29 cellular contexts compared by ENCODE assay signal in the genomic region with DNA sequence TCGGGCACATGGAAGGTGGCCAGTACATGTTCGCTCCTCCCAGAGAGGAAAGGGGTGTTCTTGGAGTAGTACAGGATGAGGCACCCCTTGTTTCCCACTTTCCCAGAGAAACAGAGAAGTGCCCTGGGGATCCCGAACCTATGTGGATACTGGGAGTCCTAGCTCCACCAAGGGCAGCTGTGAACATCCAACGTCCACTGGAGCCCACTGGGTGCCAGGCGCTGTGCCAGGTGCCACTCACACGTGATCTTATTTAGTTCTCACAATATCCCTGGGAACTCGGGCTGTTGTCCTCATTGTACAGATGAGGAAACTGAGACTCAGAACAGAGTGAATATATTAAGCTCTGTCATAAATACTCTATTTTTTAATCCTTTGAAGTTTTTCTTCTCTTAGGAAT. TPM values are rescaled to one million over a fixed set of nuclear protein-coding genes. Genes with fewer than 3 reads are reported as not detected.
A peak's percentile ranks its signal among the peaks of the same experiment; 100 is the strongest.
DNase-seq lines count a peak whose midpoint lies in the region; ATAC-seq, FAIRE-seq and TF ChIP-seq lines count a peak whose summit lies in the region.
"Had no signal": no experiment of that assay in that cellular context is flagged by ENCODE, and none has a peak within 500 bp of the region (broad histone marks: within the 10 kb centered on the region; RNA-seq: fewer than 3 reads in every experiment).

No MANE protein-coding gene starts in this region.

- H4K20me1 ChIP-seq in OCI-LY3 (ENCODE audit: insufficient read depth, low read length): no peaks in the 10 kb centered on the region
- no peaks in the 10 kb centered on the region for H4K20me1 ChIP-seq in HepG2 (ENCODE audit: insufficient read depth, low read length)

- BruUV-seq in HepG2 (replicated peaks; lab: Mats Ljungman, UMichigan): no TSS peak

- peaks cover 100% of the 10 kb centered on the region for H3K36me3 Mint-ChIP-seq in dendritic cell treated with granulocyte-macrophage colony-stimulating factor and Interleukin-4, amounts not matched to agents 40 ng/mL and 50 ng/mL, for 4 days (ENCODE audit: low read depth)
- no peaks in the 10 kb centered on the region for H3K36me3 Mint-ChIP-seq in activated CD8-positive, alpha-beta T cell treated with anti-CD3 and anti-CD28 coated beads for 36 hours (ENCODE audit: low read depth)
- H3K36me3 Mint-ChIP-seq: CD14-positive monocyte; CD8-positive, alpha-beta memory T cell had no signal

- H3K4me3 ChIP-seq in OCI-LY3 (ENCODE audit: low read length): no peak overlapping the region
- no peak overlapping the region for H3K4me3 ChIP-seq in HepG2 (replicated peaks in 1 of 3; ENCODE audit: insufficient read depth in 1 of 3, low read depth in 2 of 3, low read length in 3 of 3)
- H3K4me3 ChIP-seq in upper lobe of left lung: no peak overlapping the region
- H3K4me3 ChIP-seq: GM23338 had no signal

- H3K9me3 ChIP-seq in OCI-LY3 (ENCODE audit: insufficient read depth, low read length) (no peaks in the 10 kb centered on the region), HepG2 (ENCODE audit: low read length) (no peaks in the 10 kb centered on the region), upper lobe of left lung (no peaks in the 10 kb centered on the region)

- H3K4me3 Mint-ChIP-seq in dendritic cell treated with granulocyte-macrophage colony-stimulating factor and Interleukin-4, amounts not matched to agents 40 ng/mL and 50 ng/mL, for 4 days: no peak overlapping the region
- H3K4me3 Mint-ChIP-seq in activated CD8-positive, alpha-beta T cell treated with anti-CD3 and anti-CD28 coated beads for 36 hours: no peak overlapping the region
- H3K4me3 Mint-ChIP-seq: CD14-positive monocyte; CD8-positive, alpha-beta memory T cell; GM23338; H9 had no signal

- intact Hi-C loops in dendritic cell treated with granulocyte-macrophage colony-stimulating factor and Interleukin-4, amounts not matched to agents 40 ng/mL and 50 ng/mL, for 4 days (cut with micrococcal nuclease): no loop called here
- intact Hi-C loops in HepG2 (cut with micrococcal nuclease; ENCODE audit: unreplicated experiment): no loop called here
- intact Hi-C loops in activated CD8-positive, alpha-beta T cell treated with anti-CD3 and anti-CD28 coated beads for 36 hours (cut with micrococcal nuclease): no loop called here

- TF ChIP-seq EP300 in HepG2 (IDR thresholded peaks at IDR 0.05; ENCODE audit: low read depth in 2 of 2, low read length in 2 of 2) (no peak), HepG2 (CRISPR knock-in tag; IDR thresholded peaks at IDR 0.05; ENCODE audit: borderline replicate concordance) (no peak), upper lobe of left lung (IDR thresholded peaks at IDR 0.05) (no peak)

- TF ChIP-seq CTCF in OCI-LY3 (IDR thresholded peaks at IDR 0.05; ENCODE audit: low read depth, low read length): no peak
- TF ChIP-seq CTCF in HepG2 (CRISPR knock-in tag; IDR thresholded peaks at IDR 0.05): no peak
- TF ChIP-seq CTCF in upper lobe of left lung (IDR thresholded peaks at IDR 0.05): no peak
- TF ChIP-seq CTCF in activated CD8-positive, alpha-beta T cell treated with anti-CD3 and anti-CD28 coated beads for 36 hours (IDR thresholded peaks at IDR 0.05): no peak

- POLR2A ChIA-PET in HepG2 (lab: Yijun Ruan, JAX): interaction anchor here (1.0 to 4.0 kb wide), 3 partner anchors 9 to 18 kb away, joined by 3 to 72 read pairs (median 12); partner anchors contain the start of gene SLCO2B1
- POLR2A ChIA-PET in activated CD8-positive, alpha-beta T cell treated with anti-CD3 and anti-CD28 coated beads for 36 hours (lab: Charles Lee): interaction anchor here (0.6 to 1.0 kb wide), 2 partner anchors 57 to 80 kb away, joined by 3 read pairs; no protein-coding TSS in a partner anchor

- no peak for TF ChIP-seq POLR2A in HepG2 (IDR thresholded peaks at IDR 0.05; ENCODE audit: insufficient read depth in 1 of 2, low read depth in 2 of 2, low read length in 2 of 2)
- TF ChIP-seq POLR2A in upper lobe of left lung (IDR thresholded peaks at IDR 0.05): no peak

- H3K4me1 ChIP-seq in OCI-LY3 (ENCODE audit: low read length): peaks cover 11% of the 10 kb centered on the region
- H3K4me1 ChIP-seq in HepG2 (ENCODE audit: insufficient read depth, low read length): peaks cover 100% of the 10 kb centered on the region
- H3K4me1 ChIP-seq in upper lobe of left lung: peaks cover 13 to 41% (median 36%) of the 10 kb centered on the region in 4 donors

- H3K27ac ChIP-seq in OCI-LY3 (ENCODE audit: low read length) (no peak overlapping the region), HepG2 (ENCODE audit: extremely low read length, insufficient read depth, low read length) (peak overlapping the region; percentile 91), upper lobe of left lung (peak overlapping the region in 3 of 4 donors; percentile 14 to 91 (median 35))

- ATAC-seq in HepG2: no peak
- no peak for ATAC-seq in upper lobe of left lung (ENCODE audit: low FRiP score in 2 of 2)
- no peak for ATAC-seq in activated CD8-positive, alpha-beta T cell treated with anti-CD3 and anti-CD28 coated beads for 36 hours
- ATAC-seq: GM23338 had no signal

- H2AFZ ChIP-seq in OCI-LY3 (ENCODE audit: low read depth, low read length) (no peak overlapping the region), HepG2 (ENCODE audit: low read length) (no peak overlapping the region)
- H2AFZ ChIP-seq: GM23338 had no signal

- H3K4me2 ChIP-seq in OCI-LY3 (ENCODE audit: low read length) (peak overlapping the region; percentile 35; the same call in 1 of the 2 replicates), HepG2 (ENCODE audit: low read depth, low read length) (no peak overlapping the region)
- H3K4me2 ChIP-seq: GM23338 had no signal

- H3K79me2 ChIP-seq in OCI-LY3 (ENCODE audit: low read length): no peaks in the 10 kb centered on the region
- H3K79me2 ChIP-seq in HepG2 (ENCODE audit: insufficient read depth, low read length): peaks cover 8% of the 10 kb centered on the region

- no peaks in the 10 kb centered on the region for H3K27me3 ChIP-seq in OCI-LY3 (ENCODE audit: low read depth, low read length)
- H3K27me3 ChIP-seq in HepG2 (ENCODE audit: control insufficient read depth in 1 of 2, insufficient read depth in 2 of 2, low read length in 2 of 2): no peaks in the 10 kb centered on the region
- no peaks in the 10 kb centered on the region for H3K27me3 ChIP-seq in upper lobe of left lung

- H3K9ac ChIP-seq in OCI-LY3 (ENCODE audit: low read length): no peak overlapping the region
- H3K9ac ChIP-seq in HepG2 (ENCODE audit: insufficient read depth, low read depth, low read length): no peak overlapping the region

- 98% methylated on average over 7 of the region's 7 CpGs for WGBS in HepG2 (ENCODE audit: low lambda C conversion rate)
- WGBS in upper lobe of left lung, 2 donors: 72 to 76% methylated on average over 7 of the region's 7 CpGs

- H3K4me1 Mint-ChIP-seq in dendritic cell treated with granulocyte-macrophage colony-stimulating factor and Interleukin-4, amounts not matched to agents 40 ng/mL and 50 ng/mL, for 4 days (ENCODE audit: low read depth): peaks cover 88% of the 10 kb centered on the region
- no peaks in the 10 kb centered on the region for H3K4me1 Mint-ChIP-seq in activated CD8-positive, alpha-beta T cell treated with anti-CD3 and anti-CD28 coated beads for 36 hours (ENCODE audit: low read depth)
- H3K4me1 Mint-ChIP-seq: CD8-positive, alpha-beta memory T cell had no signal

- peak overlapping the region; percentile 14 for H3K27ac Mint-ChIP-seq in dendritic cell treated with granulocyte-macrophage colony-stimulating factor and Interleukin-4, amounts not matched to agents 40 ng/mL and 50 ng/mL, for 4 days
- no peak overlapping the region for H3K27ac Mint-ChIP-seq in activated CD8-positive, alpha-beta T cell treated with anti-CD3 and anti-CD28 coated beads for 36 hours
- H3K27ac Mint-ChIP-seq: CD14-positive monocyte; CD8-positive, alpha-beta memory T cell; GM23338; H9 had no signal

- CTCF ChIA-PET in HepG2 (lab: Yijun Ruan, JAX; ENCODE audit: low intra/inter-chr PET ratio, low total read pairs): interaction anchor here (0.8 kb wide), 1 partner anchor 19 kb away, joined by 3 read pairs; no protein-coding TSS in a partner anchor
- CTCF ChIA-PET in activated CD8-positive, alpha-beta T cell treated with anti-CD3 and anti-CD28 coated beads for 36 hours (lab: Charles Lee): interaction anchor here (1.4 to 2.4 kb wide), 3 partner anchors 43 to 85 kb away, joined by 5 to 8 read pairs (median 5); no protein-coding TSS in a partner anchor

- DNase-seq in HepG2 (ENCODE audit: low spot score) (no peak), upper lobe of left lung (no peak), HuH-7 (ENCODE audit: low spot score) (no peak)
- DNase-seq in activated CD8-positive, alpha-beta T cell treated with anti-CD3 and anti-CD28 coated beads for 36 hours: no peak
- DNase-seq in activated T-cell treated with anti-CD3 and anti-CD28 coated beads, Interleukin-2, amount 50 U/mL, for 48 hours: no peak
- DNase-seq: CD8-positive, alpha-beta memory T cell; DMS153; H9; KBM-7; MV-4-11; NCI-H1105; NCI-H1436 treated with DMSO at 0.1 percent for 48 hours; NCI-H1930; NCI-H2107; NCI-H446; NCI-H526; NCI-H82; NK-92 treated with Interleukin-12 subunit alpha and Interleukin-12 subunit beta, amount 100 ng/mL, for 24 hours; Right ventricle myocardium superior; RPMI8226 had no signal

- H3K27me3 Mint-ChIP-seq in dendritic cell treated with granulocyte-macrophage colony-stimulating factor and Interleukin-4, amounts not matched to agents 40 ng/mL and 50 ng/mL, for 4 days: peaks cover 9% of the 10 kb centered on the region
- H3K27me3 Mint-ChIP-seq in activated CD8-positive, alpha-beta T cell treated with anti-CD3 and anti-CD28 coated beads for 36 hours: no peaks in the 10 kb centered on the region

- no peak for TF ChIP-seq RAD21 in HepG2 (CRISPR knock-in tag; IDR thresholded peaks at IDR 0.05)

- in situ Hi-C loops in HepG2 (cut with HindIII; ENCODE audit: extremely low pct_ligation_motif_present, low pct_unique_long_range_greater_than_20kb): no loop called here

- no peak for FAIRE-seq in HepG2 (lab: Jason Lieb, UNC)
- FAIRE-seq: GM18507 had no signal

- H3K9me3 Mint-ChIP-seq in dendritic cell treated with granulocyte-macrophage colony-stimulating factor and Interleukin-4, amounts not matched to agents 40 ng/mL and 50 ng/mL, for 4 days: no peaks in the 10 kb centered on the region
- peaks cover 2% of the 10 kb centered on the region for H3K9me3 Mint-ChIP-seq in activated CD8-positive, alpha-beta T cell treated with anti-CD3 and anti-CD28 coated beads for 36 hours

- H3K36me3 ChIP-seq in OCI-LY3 (replicated peaks; ENCODE audit: low read depth, low read length): peaks cover 7% of the 10 kb centered on the region
- H3K36me3 ChIP-seq in HepG2 (replicated peaks in 1 of 2; ENCODE audit: control insufficient read depth in 1 of 2, insufficient read depth in 2 of 2, low read length in 2 of 2): no peaks in the 10 kb centered on the region
- peaks cover 0 to 6% (median 2%) of the 10 kb centered on the region in 4 donors for H3K36me3 ChIP-seq in upper lobe of left lung

RNA-seq across cellular contexts. Expression of gene SLCO2B1, which starts 12.0 kb away (rescaled TPM):
- 7.6 and 15.3 TPM in 2 replicates for total RNA-seq in HepG2 (2016; rRNA removed; fragmentation: Illumina TruSeq; extraction: Trizol)
- total RNA-seq in HepG2 (2016; cell fraction: cytosol; rRNA removed; fragmentation: Illumina TruSeq; extraction: Trizol; ENCODE audit: low read depth): 3.0 and 3.2 TPM in 2 replicates
- total RNA-seq in HepG2 (2016; cell fraction: insoluble cytoplasmic fraction; rRNA removed; fragmentation: Illumina TruSeq; extraction: Trizol): 6.7 and 16.4 TPM in 2 replicates
- total RNA-seq in HepG2 (2016; cell fraction: membrane; rRNA removed; fragmentation: Illumina TruSeq; extraction: Trizol): 6.2 TPM in 2 replicates
- 24.2 and 24.5 TPM in 2 replicates for total RNA-seq in HepG2 (2016; cell fraction: nucleus; rRNA removed; fragmentation: Illumina TruSeq; extraction: Trizol)
- polyA plus RNA-seq in HepG2 (2011; rRNA removed): 19.8 and 29.6 TPM in 2 replicates
- polyA plus RNA-seq in HepG2 (2011; cell fraction: cytosol; rRNA removed): 15.0 and 15.3 TPM in 2 replicates
- polyA plus RNA-seq in HepG2 (2011; cell fraction: nucleus; rRNA removed): 80.8 and 94.5 TPM in 2 replicates
- 21.7 and 35.0 TPM in 2 replicates for polyA plus RNA-seq in HepG2 (2012)
- 0.64 and 1.2 TPM in 2 replicates for polyA plus RNA-seq in HepG2 (2016; cell fraction: cytosol; fragmentation: Illumina TruSeq; extraction: Trizol; ENCODE audit: low read depth)
- 4.1 and 5.6 TPM in 2 replicates for polyA plus RNA-seq in HepG2 (2016; cell fraction: insoluble cytoplasmic fraction; fragmentation: Illumina TruSeq; extraction: Trizol; ENCODE audit: low read depth)
- 2.4 and 2.9 TPM in 2 replicates for polyA plus RNA-seq in HepG2 (2016; cell fraction: membrane; fragmentation: Illumina TruSeq; extraction: Trizol; ENCODE audit: low read depth)
- 31.9 and 32.0 TPM in 2 replicates for polyA plus RNA-seq in HepG2 (2016; cell fraction: nucleus; fragmentation: Illumina TruSeq; extraction: Trizol; ENCODE audit: insufficient read depth, low read depth)
- polyA minus RNA-seq in HepG2 (2011; rRNA and poly(A)+ RNA removed; ENCODE audit: low replicate concordance): 0.09 and 55.4 TPM in 2 replicates
- 11.1 and 12.3 TPM in 2 replicates for polyA minus RNA-seq in HepG2 (2011; cell fraction: cytosol; rRNA and poly(A)+ RNA removed)
- 33.2 and 42.0 TPM in 2 replicates for polyA minus RNA-seq in HepG2 (2011; cell fraction: nucleus; rRNA and poly(A)+ RNA removed)
- 100 to 1,000 TPM in 4 of 6 donors, 10 to 100 TPM in 2; 86.2 to 366 (median 193) TPM for total RNA-seq in upper lobe of left lung
- not detected for total RNA-seq in activated CD8-positive, alpha-beta T cell treated with anti-CD3 and anti-CD28 coated beads for 36 hours
- total RNA-seq: G401, GM23338, H9, HT1080, LHCN-M2, MCF 10A had no signal
- polyA plus RNA-seq: CD8-positive, alpha-beta memory T cell; GM23338 had no signal
